21 cellular contexts compared by ENCODE assay signal in the genomic region with DNA sequence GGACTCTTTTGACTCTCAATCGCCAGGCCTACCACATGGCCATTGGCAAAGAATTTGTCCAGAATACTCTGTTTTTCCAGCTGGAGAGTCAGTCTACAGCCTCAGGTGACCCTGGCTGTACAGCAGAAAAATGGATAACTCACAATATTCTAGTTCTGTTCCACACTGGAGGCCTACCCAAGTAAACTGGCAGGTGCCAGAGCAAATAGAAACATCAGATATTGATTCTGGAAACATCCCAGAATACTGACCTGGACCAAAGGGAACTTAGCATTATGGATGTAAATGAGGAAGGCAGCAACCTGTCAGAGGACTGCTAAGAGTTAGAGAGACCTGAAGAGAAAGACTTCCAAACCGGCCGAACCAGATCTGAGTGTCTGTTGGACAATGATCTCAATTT.
DNase-seq lines count a peak whose midpoint lies in the region; ATAC-seq, FAIRE-seq and TF ChIP-seq lines count a peak whose summit lies in the region.
"Had no signal": no experiment of that assay in that cellular context is flagged by ENCODE, and none has a peak within 500 bp of the region (broad histone marks: within the 10 kb centered on the region; RNA-seq: fewer than 3 reads in every experiment).

No MANE protein-coding gene starts in this region.

- H3K9me3 ChIP-seq in liver (ENCODE audit: control insufficient read depth in 4 of 4, low read length in 3 of 4) (no peaks in the 10 kb centered on the region), HepG2 (ENCODE audit: low read length) (no peaks in the 10 kb centered on the region)
- H3K9me3 ChIP-seq: Peyer's patch, SJSA1 had no signal

- no peak overlapping the region for H3K4me2 ChIP-seq in HepG2 (ENCODE audit: low read depth, low read length)
- H3K4me2 ChIP-seq: BLaER1 treated with 17β-estradiol and CSF1 and Interleukin-3, amounts not matched to agents 10 nM and 100 nM had no signal

- no peak overlapping the region for H3K4me3 ChIP-seq in liver (ENCODE audit: low read depth in 1 of 3, low read length in 3 of 3)
- no peak overlapping the region for H3K4me3 ChIP-seq in HepG2 (replicated peaks in 1 of 3; ENCODE audit: insufficient read depth in 1 of 3, low read depth in 2 of 3, low read length in 3 of 3)
- H3K4me3 ChIP-seq: BLaER1 treated with 17β-estradiol and CSF1 and Interleukin-3, amounts not matched to agents 10 nM and 100 nM; GM23248; Peyer's patch; SJSA1 had no signal

- H3K4me1 Mint-ChIP-seq in type B pancreatic cell (ENCODE audit: unreplicated experiment): no peaks in the 10 kb centered on the region

- BruUV-seq in HepG2 (replicated peaks; lab: Mats Ljungman, UMichigan): no TSS peak

- H3K27ac ChIP-seq in liver (ENCODE audit: low read depth in 1 of 2, low read length in 2 of 2) (peak overlapping the region in 1 of 2 donors; percentile 1), HepG2 (ENCODE audit: extremely low read length, insufficient read depth, low read length) (no peak overlapping the region)
- H3K27ac ChIP-seq: BLaER1 treated with 17β-estradiol and CSF1 and Interleukin-3, amounts not matched to agents 10 nM and 100 nM; GM23248; Peyer's patch; SJSA1 had no signal

- H3K4me1 ChIP-seq in liver (ENCODE audit: control insufficient read depth in 4 of 4, insufficient read depth in 4 of 4, low read length in 3 of 4) (peaks cover 0 to 16% (median 15%) of the 10 kb centered on the region in 4 donors), HepG2 (ENCODE audit: insufficient read depth, low read length) (peaks cover under 1% of the 10 kb centered on the region; the same call in 1 of the 2 replicates)
- H3K4me1 ChIP-seq: BLaER1 treated with 17β-estradiol and CSF1 and Interleukin-3, amounts not matched to agents 10 nM and 100 nM; Peyer's patch; SJSA1 had no signal

- DNase-seq in HepG2 (ENCODE audit: low spot score) (no peak), NCI-H510A treated with DMSO at 0.1 percent for 48 hours (lab: John Stamatoyannopoulos, UW) (peak; percentile 33), left lobe of liver (ENCODE audit: low spot score) (peak; percentile 59), type B pancreatic cell (ENCODE audit: extremely low spot score, unreplicated experiment) (no peak), GM12891 (ENCODE audit: insufficient read length, low spot score) (no peak)
- DNase-seq: CD8-positive, alpha-beta T cell; DND-41; GM23248; KBM-7; NCI-H1417 treated with DMSO at 0.1 percent for 48 hours; NCI-H1930; NCI-H524; NK-92 treated with Interleukin-12 subunit alpha and Interleukin-12 subunit beta, amount 100 ng/mL, for 24 hours; Peyer's patch had no signal

- POLR2A ChIA-PET in HepG2 (lab: Yijun Ruan, JAX): no interaction called here

- H3K9me3 Mint-ChIP-seq in type B pancreatic cell: peaks cover 4% of the 10 kb centered on the region
- H3K9me3 Mint-ChIP-seq: CD8-positive, alpha-beta T cell; T-helper 1 cell treated with Interleukin-12 subunit alpha and Interleukin-12 subunit beta and Interleukin-4 antibody, amounts not matched to agents 30 μg/mL and 1 μg/mL, for 36 hours had no signal

- TF ChIP-seq CTCF in liver (IDR thresholded peaks at IDR 0.05; ENCODE audit: low read depth, low read length, missing input control) (no peak), HepG2 (CRISPR knock-in tag; IDR thresholded peaks at IDR 0.05) (no peak), type B pancreatic cell (conservative IDR thresholded peaks at IDR 0.05) (no peak)

- no peak overlapping the region for H2AFZ ChIP-seq in HepG2 (ENCODE audit: low read length)
- H2AFZ ChIP-seq: GM23248 had no signal

- H3K27me3 Mint-ChIP-seq in type B pancreatic cell: no peaks in the 10 kb centered on the region

- TF ChIP-seq POLR2A in HepG2 (IDR thresholded peaks at IDR 0.05; ENCODE audit: insufficient read depth in 1 of 2, low read depth in 2 of 2, low read length in 2 of 2): no peak
- no peak for TF ChIP-seq POLR2A in GM12891 (IDR thresholded peaks at IDR 0.05; ENCODE audit: low read depth, low read length)

- no peaks in the 10 kb centered on the region for H3K79me2 ChIP-seq in HepG2 (ENCODE audit: insufficient read depth, low read length)

- H3K36me3 ChIP-seq in liver (ENCODE audit: control insufficient read depth in 4 of 4, insufficient read depth in 3 of 4, low read depth in 1 of 4, low read length in 3 of 4) (no peaks in the 10 kb centered on the region), HepG2 (replicated peaks in 1 of 2; ENCODE audit: control insufficient read depth in 1 of 2, insufficient read depth in 2 of 2, low read length in 2 of 2) (no peaks in the 10 kb centered on the region)
- H3K36me3 ChIP-seq: BLaER1 treated with 17β-estradiol and CSF1 and Interleukin-3, amounts not matched to agents 10 nM and 100 nM; Peyer's patch; SJSA1 had no signal

- in situ Hi-C loops in HepG2 (cut with HindIII; ENCODE audit: extremely low pct_ligation_motif_present, low pct_unique_long_range_greater_than_20kb): no loop called here

- no peak for FAIRE-seq in HepG2 (lab: Jason Lieb, UNC)
- FAIRE-seq in GM12891 (lab: Jason Lieb, UNC): no peak
- FAIRE-seq: GM19239 had no signal

- CTCF ChIA-PET in HepG2 (lab: Yijun Ruan, JAX; ENCODE audit: low intra/inter-chr PET ratio, low total read pairs): no interaction called here

- peak overlapping the region; percentile 77 for H3K4me3 Mint-ChIP-seq in type B pancreatic cell
- H3K4me3 Mint-ChIP-seq: CD8-positive, alpha-beta T cell; T-helper 1 cell treated with Interleukin-12 subunit alpha and Interleukin-12 subunit beta and Interleukin-4 antibody, amounts not matched to agents 30 μg/mL and 1 μg/mL, for 36 hours had no signal

- WGBS in liver: 42% methylated on average over 3 of the region's 3 CpGs
- 61% methylated on average over 3 of the region's 3 CpGs for WGBS in HepG2 (ENCODE audit: low lambda C conversion rate)

- ATAC-seq in HepG2 (no peak), left lobe of liver (peak; percentile 97), GM19035 (IDR thresholded peaks at IDR 0.05; ENCODE audit: unreplicated experiment) (no peak), HG02884 (IDR thresholded peaks at IDR 0.05; ENCODE audit: unreplicated experiment) (no peak)
- ATAC-seq: CD8-positive, alpha-beta T cell had no signal

- no peaks in the 10 kb centered on the region for H3K36me3 Mint-ChIP-seq in type B pancreatic cell
- H3K36me3 Mint-ChIP-seq: CD8-positive, alpha-beta T cell had no signal

- TF ChIP-seq EP300 in HepG2 (IDR thresholded peaks at IDR 0.05; ENCODE audit: low read depth in 2 of 2, low read length in 2 of 2) (no peak), HepG2 (CRISPR knock-in tag; IDR thresholded peaks at IDR 0.05; ENCODE audit: borderline replicate concordance) (no peak)

- no peaks in the 10 kb centered on the region for H3K27me3 ChIP-seq in liver (ENCODE audit: control insufficient read depth in 4 of 4, insufficient read depth in 4 of 4, low read length in 3 of 4)
- H3K27me3 ChIP-seq in HepG2 (ENCODE audit: control insufficient read depth in 1 of 2, insufficient read depth in 2 of 2, low read length in 2 of 2): no peaks in the 10 kb centered on the region
- H3K27me3 ChIP-seq: BLaER1 treated with 17β-estradiol and CSF1 and Interleukin-3, amounts not matched to agents 10 nM and 100 nM; Peyer's patch; SJSA1 had no signal

- no peak overlapping the region for H3K9ac ChIP-seq in liver (ENCODE audit: low read depth in 1 of 2, low read length in 2 of 2)
- H3K9ac ChIP-seq in HepG2 (ENCODE audit: insufficient read depth, low read depth, low read length): no peak overlapping the region
- H3K9ac ChIP-seq: BLaER1 treated with 17β-estradiol and CSF1 and Interleukin-3, amounts not matched to agents 10 nM and 100 nM; GM23248 had no signal

- peak; percentile 50 to 60 for TF ChIP-seq RAD21 in liver (IDR thresholded peaks at IDR 0.05)
- TF ChIP-seq RAD21 in HepG2 (CRISPR knock-in tag; IDR thresholded peaks at IDR 0.05): no peak

- H3K27ac Mint-ChIP-seq in type B pancreatic cell: peak overlapping the region; percentile 89
- H3K27ac Mint-ChIP-seq: CD8-positive, alpha-beta T cell; T-helper 1 cell treated with Interleukin-12 subunit alpha and Interleukin-12 subunit beta and Interleukin-4 antibody, amounts not matched to agents 30 μg/mL and 1 μg/mL, for 36 hours had no signal

- H4K20me1 ChIP-seq in HepG2 (ENCODE audit: insufficient read depth, low read length): no peaks in the 10 kb centered on the region
- H4K20me1 ChIP-seq: BLaER1 treated with 17β-estradiol and CSF1 and Interleukin-3, amounts not matched to agents 10 nM and 100 nM had no signal

- intact Hi-C loops in HepG2 (cut with micrococcal nuclease; ENCODE audit: unreplicated experiment): no loop called here

TF ChIP-seq in liver, 16 proteins besides CTCF, POLR2A, EP300 and RAD21 (continues in another document):
- TF ChIP-seq JUND (IDR thresholded peaks at IDR 0.05) (peak; percentile 43 to 52), SP1 (IDR thresholded peaks at IDR 0.05) (peak; percentile 55), FOXA2 (IDR thresholded peaks at IDR 0.05) (peak; percentile 27), YY1 (IDR thresholded peaks at IDR 0.05) (peak; percentile 52), HNF4G (IDR thresholded peaks at IDR 0.05) (no peak)
- TF ChIP-seq, protein P1, sequence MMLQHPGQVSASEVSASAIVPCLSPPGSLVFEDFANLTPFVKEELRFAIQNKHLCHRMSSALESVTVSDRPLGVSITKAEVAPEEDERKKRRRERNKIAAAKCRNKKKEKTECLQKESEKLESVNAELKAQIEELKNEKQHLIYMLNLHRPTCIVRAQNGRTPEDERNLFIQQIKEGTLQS (IDR thresholded peaks at IDR 0.05): peak; percentile 34

TF ChIP-seq in HepG2, 621 proteins besides CTCF, POLR2A, EP300 and RAD21 (continues in another document):
- TF ChIP-seq GFI1 (CRISPR knock-in tag; IDR thresholded peaks at IDR 0.05; ENCODE audit: borderline replicate concordance) (no peak), ZNF577 (CRISPR knock-in tag; IDR thresholded peaks at IDR 0.05; ENCODE audit: borderline replicate concordance, low read depth) (no peak)

TF ChIP-seq in GM12891, 5 proteins besides CTCF, POLR2A, EP300 and RAD21:
- TF ChIP-seq TAF1 (IDR thresholded peaks at IDR 0.05; ENCODE audit: low read depth, low read length) (no peak), POU2F2 (IDR thresholded peaks at IDR 0.05; ENCODE audit: low read depth, low read length) (no peak), SPI1 (IDR thresholded peaks at IDR 0.05; ENCODE audit: low read depth, low read length) (no peak), PAX5 (IDR thresholded peaks at IDR 0.05; ENCODE audit: insufficient read depth, low read length, severe bottlenecking) (no peak), POLR2AphosphoS5 (IDR thresholded peaks at IDR 0.05; ENCODE audit: low read depth, low read length) (no peak)

Comparison
In these comparisons a context has a peak if more than half of its experiments do, and no peak if none do; other contexts are left out.
1. DNase-seq: peak in NCI-H510A treated with DMSO at 0.1 percent for 48 hours (single experiment) and left lobe of liver (single experiment); none in HepG2 (single experiment), type B pancreatic cell (single experiment) and GM12891 (single experiment).